6 cellular contexts compared by ENCODE assay signal in genomic region chr5:31732821-31733220, GRCh38.
DNase-seq lines count a peak whose midpoint lies in the region; ATAC-seq and TF ChIP-seq lines count a peak whose summit lies in the region.
"Not testable (repeated sequence)": the region's sequence is repeated elsewhere in the genome, so short reads cannot be mapped to it uniquely, and the experiment has no call there.

No MANE protein-coding gene starts in this region.

- not testable (repeated sequence) for DNase-seq in dorsolateral prefrontal cortex; heart left ventricle; right atrium auricular region (ENCODE audit: low spot score); psoas muscle

- not testable (repeated sequence) for ATAC-seq in heart left ventricle, psoas muscle

- not testable (repeated sequence) for H3K9me3 ChIP-seq in heart left ventricle, right atrium auricular region, psoas muscle

- H3K36me3 ChIP-seq in heart left ventricle; right atrium auricular region; psoas muscle (ENCODE audit: insufficient read depth in 1 of 2, low read depth in 1 of 2): not testable (repeated sequence)

- H3K4me1 ChIP-seq in heart left ventricle (peaks cover 0 to 62% (median 28%) of the 10 kb centered on the region in 12 donors), right atrium auricular region (peaks cover 0 to 57% of the 10 kb centered on the region in 2 donors)
- H3K4me1 ChIP-seq in psoas muscle, result not testable (repeated sequence)

- 94 to 97% (median 96%) methylated on average over 12 of the region's 12 CpGs for WGBS in heart left ventricle, 4 donors
- 93 to 97% (median 95%) methylated on average over 12 of the region's 12 CpGs for WGBS in psoas muscle, 3 donors

- peak overlapping the region in 10 of 59 donors; percentile 2 to 43 (median 22) for H3K4me3 ChIP-seq in dorsolateral prefrontal cortex
- H3K4me3 ChIP-seq in heart left ventricle, right atrium auricular region: not testable (repeated sequence)
- H3K4me3 ChIP-seq in psoas muscle, result peak overlapping the region; percentile 7

- not testable (repeated sequence) for H3K27me3 ChIP-seq in dorsolateral prefrontal cortex; heart left ventricle; right atrium auricular region; psoas muscle (ENCODE audit: insufficient read depth in 3 of 3, low read length in 2 of 3)

- intact Hi-C loops in dorsolateral prefrontal cortex (cut with DNase I), result loop anchor here (1.0 to 2.0 kb wide), 2 partner anchors 88 to 94 kb away; partner anchors contain the start of gene PDZD2 (in 1 of the 2)
- intact Hi-C loops in heart left ventricle (cut with DNase I), result loop anchor here in 2 of 10 donors (10.0 kb wide), 2 partner anchors 58 to 98 kb away; partner anchors contain the start of gene PDZD2 (in 1 of the 2)
- intact Hi-C loops in psoas muscle (cut with DNase I), result not testable (repeated sequence)

- H3K27ac ChIP-seq in angular gyrus (ENCODE audit: low read depth, low read length) (peak overlapping the region; percentile 61), dorsolateral prefrontal cortex (peak overlapping the region; percentile 46 to 94 (median 83)), heart left ventricle (peak overlapping the region in 10 of 12 donors; percentile 3 to 72 (median 52)), right atrium auricular region (peak overlapping the region; percentile 67 to 78), temporal lobe (ENCODE audit: low read depth, low read length) (peak overlapping the region; percentile 88)
- not testable (repeated sequence) for H3K27ac ChIP-seq in psoas muscle

- not testable (repeated sequence) for TF ChIP-seq CTCF in dorsolateral prefrontal cortex (IDR thresholded peaks at IDR 0.05 in 54 of 56, conservative IDR thresholded peaks at IDR 0.05 in 2 of 56; ENCODE audit: low read depth in 1 of 56, partially characterized antibody in 56 of 56); heart left ventricle (IDR thresholded peaks at IDR 0.05); right atrium auricular region (IDR thresholded peaks at IDR 0.05); psoas muscle (IDR thresholded peaks at IDR 0.05)

- not testable (repeated sequence) for TF ChIP-seq POLR2A in heart left ventricle (IDR thresholded peaks at IDR 0.05)
